1 cellular context compared by ENCODE assay signal in genomic region chr14:52552063-52552988, GRCh38.
TF ChIP-seq lines count a peak whose summit lies in the region.

TSS of gene GPR137C (plus strand) at chr14:52552836. CDS start at chr14:52553148, 312 bp downstream.
TSS of gene TXNDC16 (minus strand) at chr14:52552505. CDS start at chr14:52543557, 8,948 bp downstream.

TF ChIP-seq in HepG2, 621 proteins besides CTCF, POLR2A, EP300 and RAD21 (continued from another document and continues in another):
- TF ChIP-seq ZBTB33 (CRISPR knock-in tag; IDR thresholded peaks at IDR 0.05) = no peak
- TF ChIP-seq ZNF609 (CRISPR knock-in tag; IDR thresholded peaks at IDR 0.05; ENCODE audit: borderline replicate concordance) = peak; percentile 39; the same call in 1 of the 2 replicates
- TF ChIP-seq KLF16 (CRISPR knock-in tag; IDR thresholded peaks at IDR 0.05) = peak in 1 of 2 experiments; percentile 80; a peak in 2 of 4 replicates
- TF ChIP-seq ZNF572 (CRISPR knock-in tag; IDR thresholded peaks at IDR 0.05) = peak; percentile 85; the same call in 1 of the 2 replicates
- no peak for TF ChIP-seq SSRP1 (CRISPR knock-in tag; IDR thresholded peaks at IDR 0.05)
- TF ChIP-seq ZNF33A (CRISPR knock-in tag; IDR thresholded peaks at IDR 0.05; ENCODE audit: borderline replicate concordance) = 0 out of 2 replicates have a peak, but pooled peaks have one; percentile 34
- TF ChIP-seq ZNF589 (CRISPR knock-in tag; conservative IDR thresholded peaks at IDR 0.05) = no peak
- no peak for TF ChIP-seq ZNF552 (CRISPR knock-in tag; IDR thresholded peaks at IDR 0.05; ENCODE audit: borderline replicate concordance)
- no peak for TF ChIP-seq EZH2 (conservative IDR thresholded peaks at IDR 0.05; ENCODE audit: low read depth, low read length)
- no peak for TF ChIP-seq MAFK (conservative IDR thresholded peaks at IDR 0.05 in 1 of 2, IDR thresholded peaks at IDR 0.05 in 1 of 2; ENCODE audit: low read length in 2 of 2)
- TF ChIP-seq ZSCAN29 (CRISPR knock-in tag; conservative IDR thresholded peaks at IDR 0.05) = 0 out of 2 replicates have a peak, but pooled peaks have one; percentile 37
- no peak for TF ChIP-seq PRDM4 (CRISPR knock-in tag; IDR thresholded peaks at IDR 0.05; ENCODE audit: borderline replicate concordance)
- no peak for TF ChIP-seq KAT2B (IDR thresholded peaks at IDR 0.05; ENCODE audit: borderline replicate concordance, low read depth, low read length)
- no peak for TF ChIP-seq AFF4 (CRISPR knock-in tag; IDR thresholded peaks at IDR 0.05)
- peak; percentile 81 for TF ChIP-seq ATF1 (CRISPR knock-in tag; IDR thresholded peaks at IDR 0.05)
- 0 out of 2 replicates have a peak, but pooled peaks have one; percentile 45 for TF ChIP-seq ZNF124 (CRISPR knock-in tag; IDR thresholded peaks at IDR 0.05)
- peak; percentile 56 for TF ChIP-seq TBX2 (CRISPR knock-in tag; IDR thresholded peaks at IDR 0.05; ENCODE audit: borderline replicate concordance)
- TF ChIP-seq HIVEP1 (CRISPR knock-in tag; IDR thresholded peaks at IDR 0.05) = no peak; the same call in 1 of the 2 replicates
- TF ChIP-seq SKIL (CRISPR knock-in tag; IDR thresholded peaks at IDR 0.05; ENCODE audit: borderline replicate concordance) = 0 out of 2 replicates have a peak, but pooled peaks have one; percentile 31
- no peak for TF ChIP-seq ZNF446 (CRISPR knock-in tag; IDR thresholded peaks at IDR 0.05)
- no peak for TF ChIP-seq ZNF468 (CRISPR knock-in tag; IDR thresholded peaks at IDR 0.05)
- 0 out of 4 replicates have a peak, but pooled peaks of 1 of the 2 experiments have one; percentile 12 for TF ChIP-seq REST (IDR thresholded peaks at IDR 0.05; ENCODE audit: borderline replicate concordance in 1 of 2, low read depth in 1 of 2, low read length in 2 of 2)
- no peak for TF ChIP-seq ARNT (IDR thresholded peaks at IDR 0.05)
- TF ChIP-seq CBFB (CRISPR knock-in tag; IDR thresholded peaks at IDR 0.05) = no peak; the same call in 1 of the 2 replicates
- peak; percentile 50; the same call in 1 of the 2 replicates for TF ChIP-seq ZBTB4 (CRISPR knock-in tag; IDR thresholded peaks at IDR 0.05; ENCODE audit: borderline replicate concordance)
